In genomic region chr1:158362941-158363340, GRCh38 we compare ENCODE assay signal across 25 cellular contexts. TPM values are rescaled to one million over a fixed set of nuclear protein-coding genes. Genes with fewer than 3 reads are reported as not detected.
"Had no signal": no experiment of that assay in that cellular context is flagged by ENCODE, and none has a peak within 500 bp of the region (broad histone marks: within the 10 kb centered on the region; RNA-seq: fewer than 3 reads in every experiment).

No MANE protein-coding gene starts in this region.

- H3K4me2 ChIP-seq: SK-N-SH had no signal

- ATAC-seq: Panc1, PC-3, T-cell had no signal

- H3K27me3 ChIP-seq: MG63 had no signal

- H3K27ac Mint-ChIP-seq: T-cell had no signal

- H3K4me3 Mint-ChIP-seq: T-cell had no signal

- H3K36me3 Mint-ChIP-seq: T-cell had no signal

- H3K36me3 ChIP-seq: MG63 had no signal

- DNase-seq: Karpas-422, KBM-7, MG63, NCI-H1092, NCI-H1417 treated with DMSO at 0.1 percent for 48 hours, NCI-H146, NCI-H187, NCI-H2029, NCI-H2081 treated with DMSO at 0.1 percent for 48 hours, NCI-H2171, NCI-H226, NCI-H446, NCI-H524 treated with DMSO at 0.1 percent for 48 hours, NCI-H69, PC-3, SHP77, SK-N-SH, SW 1271, T-cell had no signal

- H3K4me3 ChIP-seq: MG63 had no signal

- H3K9me3 ChIP-seq: MG63, SK-N-SH had no signal

- H3K27ac ChIP-seq: HL-60, RWPE1 had no signal

- FAIRE-seq: HTR-8/SVneo had no signal

- H3K4me1 Mint-ChIP-seq: T-cell had no signal

- H3K9ac ChIP-seq: SK-N-SH had no signal

RNA-seq across cellular contexts. Expression of gene CD1E, which starts 9.2 kb away (rescaled TPM):
- total RNA-seq: OCI-LY7, PC-3, SK-MEL-5, T-cell had no signal
- polyA plus RNA-seq: SK-N-SH had no signal

RNA-seq across cellular contexts. Expression of gene CD1B, which starts 31.6 kb away (rescaled TPM):
- total RNA-seq: OCI-LY7, PC-3, SK-MEL-5, T-cell had no signal
- polyA plus RNA-seq: SK-N-SH had no signal

RNA-seq across cellular contexts. Expression of gene OR10T2, which starts 36.3 kb away (rescaled TPM):
- total RNA-seq: OCI-LY7, PC-3, SK-MEL-5, T-cell had no signal
- polyA plus RNA-seq: SK-N-SH had no signal
